In genomic region chr12:220946-221550, GRCh38 we compare ENCODE assay signal across 15 cellular contexts. TPM values are rescaled to one million over a fixed set of nuclear protein-coding genes. Genes with fewer than 3 reads are reported as not detected.
DNase-seq lines count a peak whose midpoint lies in the region; ATAC-seq and TF ChIP-seq lines count a peak whose summit lies in the region.
"Had no signal": no experiment of that assay in that cellular context is flagged by ENCODE, and none has a peak within 500 bp of the region (broad histone marks: within the 10 kb centered on the region; RNA-seq: fewer than 3 reads in every experiment).

No MANE protein-coding gene starts in this region.

- H3K4me1 Mint-ChIP-seq in CD8-positive, alpha-beta T cell (ENCODE audit: low read depth), result peaks cover 6% of the 10 kb centered on the region
- H3K4me1 Mint-ChIP-seq in neural progenitor cell (peaks cover 7% of the 10 kb centered on the region), HFFc6 (ENCODE audit: low read depth) (no peaks in the 10 kb centered on the region)
- peaks cover 11% of the 10 kb centered on the region for H3K4me1 Mint-ChIP-seq in stimulated activated effector memory CD8-positive, alpha-beta T cell treated with anti-CD3 and anti-CD28 coated beads, Interleukin-12 subunit alpha, Interleukin-12 subunit beta, amount 100 ng/mL, for 72 hours

- H3K27ac Mint-ChIP-seq in CD8-positive, alpha-beta T cell, result peak overlapping the region; percentile 55
- H3K27ac Mint-ChIP-seq in neural progenitor cell, result peak overlapping the region; percentile 69
- peak overlapping the region; percentile 43 for H3K27ac Mint-ChIP-seq in stimulated activated effector memory CD8-positive, alpha-beta T cell treated with anti-CD3 and anti-CD28 coated beads, Interleukin-12 subunit alpha, Interleukin-12 subunit beta, amount 100 ng/mL, for 72 hours
- no peak overlapping the region for H3K27ac Mint-ChIP-seq in HFFc6
- H3K27ac Mint-ChIP-seq: CD4-positive, alpha-beta T cell had no signal

- no peak overlapping the region for H3K4me3 Mint-ChIP-seq in CD8-positive, alpha-beta T cell
- H3K4me3 Mint-ChIP-seq in neural progenitor cell (no peak overlapping the region), HFFc6 (no peak overlapping the region)
- H3K4me3 Mint-ChIP-seq in stimulated activated effector memory CD8-positive, alpha-beta T cell treated with anti-CD3 and anti-CD28 coated beads, Interleukin-12 subunit alpha, Interleukin-12 subunit beta, amount 100 ng/mL, for 72 hours, result no peak overlapping the region
- H3K4me3 Mint-ChIP-seq: CD4-positive, alpha-beta T cell had no signal

- H3K27me3 ChIP-seq in CD8-positive, alpha-beta T cell (ENCODE audit: insufficient read depth, low read length), result no peaks in the 10 kb centered on the region
- H3K27me3 ChIP-seq in Loucy (ENCODE audit: insufficient read depth, low read length, poor library complexity, severe bottlenecking), result no peaks in the 10 kb centered on the region
- H3K27me3 ChIP-seq in neural progenitor cell, result no peaks in the 10 kb centered on the region
- H3K27me3 ChIP-seq: BLaER1 treated with 17β-estradiol and CSF1 and Interleukin-3, amounts not matched to agents 10 nM and 100 nM had no signal

- H3K9ac ChIP-seq in Loucy (ENCODE audit: low read depth, low read length, poor library complexity, severe bottlenecking) (peak overlapping the region; percentile 53), neural progenitor cell (no peak overlapping the region)
- H3K9ac ChIP-seq: BLaER1 treated with 17β-estradiol and CSF1 and Interleukin-3, amounts not matched to agents 10 nM and 100 nM had no signal

- TF ChIP-seq CTCF in CD8-positive, alpha-beta T cell (IDR thresholded peaks at IDR 0.05), result no peak
- TF ChIP-seq CTCF in Loucy (conservative IDR thresholded peaks at IDR 0.05; ENCODE audit: low read length) (no peak), neural progenitor cell (IDR thresholded peaks at IDR 0.05) (no peak), HFFc6 (IDR thresholded peaks at IDR 0.05) (no peak)

- H3K36me3 Mint-ChIP-seq in CD8-positive, alpha-beta T cell, result no peaks in the 10 kb centered on the region
- H3K36me3 Mint-ChIP-seq in neural progenitor cell (no peaks in the 10 kb centered on the region), HFFc6 (ENCODE audit: low read depth) (no peaks in the 10 kb centered on the region)
- H3K36me3 Mint-ChIP-seq in stimulated activated effector memory CD8-positive, alpha-beta T cell treated with anti-CD3 and anti-CD28 coated beads, Interleukin-12 subunit alpha, Interleukin-12 subunit beta, amount 100 ng/mL, for 72 hours, result no peaks in the 10 kb centered on the region

- H3F3A ChIP-seq in Loucy (ENCODE audit: low read depth) (no peaks in the 10 kb centered on the region), neural progenitor cell (ENCODE audit: low read depth) (no peaks in the 10 kb centered on the region)

- no peak for DNase-seq in CD8-positive, alpha-beta T cell
- DNase-seq in neural progenitor cell (ENCODE audit: low spot score), result no peak
- no peak for DNase-seq in stimulated activated effector memory CD8-positive, alpha-beta T cell treated with anti-CD3 and anti-CD28 coated beads, Interleukin-12 subunit alpha, Interleukin-12 subunit beta, amount 100 ng/mL, for 72 hours (ENCODE audit: low spot score in 2 of 2)
- no peak for DNase-seq in activated T-cell treated with anti-CD3 and anti-CD28 coated beads, Interleukin-2, amount 50 U/mL, for 48 hours
- no peak for DNase-seq in HFFc6
- DNase-seq: ACHN; CD4-positive, alpha-beta T cell; DND-41; GDM1; HCEC 1CT; KBM-7 had no signal

- H3K9me2 ChIP-seq in Loucy (replicated peaks; ENCODE audit: low read depth, low read length), result no peaks in the 10 kb centered on the region

- no peak overlapping the region for H3K4me3 ChIP-seq in CD8-positive, alpha-beta T cell (ENCODE audit: low read depth, low read length)
- H3K4me3 ChIP-seq in Loucy (ENCODE audit: low read length, poor library complexity, severe bottlenecking) (no peak overlapping the region), neural progenitor cell (no peak overlapping the region)
- H3K4me3 ChIP-seq: BLaER1 treated with 17β-estradiol and CSF1 and Interleukin-3, amounts not matched to agents 10 nM and 100 nM had no signal

- H4K20me1 ChIP-seq in Loucy (ENCODE audit: insufficient read depth, low read length, poor library complexity, severe bottlenecking) (no peaks in the 10 kb centered on the region), neural progenitor cell (ENCODE audit: low read depth) (no peaks in the 10 kb centered on the region)
- H4K20me1 ChIP-seq: BLaER1 treated with 17β-estradiol and CSF1 and Interleukin-3, amounts not matched to agents 10 nM and 100 nM had no signal

- no peak overlapping the region for H3K27ac ChIP-seq in CD8-positive, alpha-beta T cell (ENCODE audit: low read depth, low read length)
- no peak overlapping the region for H3K27ac ChIP-seq in neural progenitor cell
- H3K27ac ChIP-seq: BLaER1 treated with 17β-estradiol and CSF1 and Interleukin-3, amounts not matched to agents 10 nM and 100 nM had no signal

- no peaks in the 10 kb centered on the region for H3K9me3 Mint-ChIP-seq in CD8-positive, alpha-beta T cell
- H3K9me3 Mint-ChIP-seq in neural progenitor cell, result no peaks in the 10 kb centered on the region
- no peaks in the 10 kb centered on the region for H3K9me3 Mint-ChIP-seq in stimulated activated effector memory CD8-positive, alpha-beta T cell treated with anti-CD3 and anti-CD28 coated beads, Interleukin-12 subunit alpha, Interleukin-12 subunit beta, amount 100 ng/mL, for 72 hours
- no peaks in the 10 kb centered on the region for H3K9me3 Mint-ChIP-seq in HFFc6
- H3K9me3 Mint-ChIP-seq: CD4-positive, alpha-beta T cell had no signal

- H3K4me1 ChIP-seq in CD8-positive, alpha-beta T cell (ENCODE audit: insufficient read depth, low read length), result no peaks in the 10 kb centered on the region
- H3K4me1 ChIP-seq in Loucy (ENCODE audit: insufficient read depth, low read length, poor library complexity, severe bottlenecking) (peaks cover 53% of the 10 kb centered on the region), neural progenitor cell (peaks cover 7% of the 10 kb centered on the region)

- CTCF ChIA-PET in CD8-positive, alpha-beta T cell (lab: Charles Lee), result no interaction called here

- no peak for ATAC-seq in CD8-positive, alpha-beta T cell
- no peak for ATAC-seq in stimulated activated effector memory CD8-positive, alpha-beta T cell treated with anti-CD3 and anti-CD28 coated beads, Interleukin-12 subunit alpha, Interleukin-12 subunit beta, amount 100 ng/mL, for 72 hours
- no peak for ATAC-seq in HG03432 (IDR thresholded peaks at IDR 0.05; ENCODE audit: unreplicated experiment)

- no peaks in the 10 kb centered on the region for H3K9me3 ChIP-seq in CD8-positive, alpha-beta T cell (ENCODE audit: low read length)
- H3K9me3 ChIP-seq in Loucy (ENCODE audit: insufficient read depth, low read depth, low read length) (no peaks in the 10 kb centered on the region), neural progenitor cell (ENCODE audit: low read depth) (no peaks in the 10 kb centered on the region)
- H3K9me3 ChIP-seq: BLaER1 treated with 17β-estradiol and CSF1 and Interleukin-3, amounts not matched to agents 10 nM and 100 nM had no signal

- H3K36me3 ChIP-seq in CD8-positive, alpha-beta T cell (ENCODE audit: insufficient read depth, low read length), result no peaks in the 10 kb centered on the region
- no peaks in the 10 kb centered on the region for H3K36me3 ChIP-seq in Loucy (ENCODE audit: insufficient read depth, low read length)
- H3K36me3 ChIP-seq in neural progenitor cell, result no peaks in the 10 kb centered on the region
- H3K36me3 ChIP-seq: BLaER1 treated with 17β-estradiol and CSF1 and Interleukin-3, amounts not matched to agents 10 nM and 100 nM had no signal

- H3K79me2 ChIP-seq in Loucy (ENCODE audit: insufficient read depth, low read length), result no peaks in the 10 kb centered on the region
- no peaks in the 10 kb centered on the region for H3K79me2 ChIP-seq in neural progenitor cell (ENCODE audit: low read depth)

- H2AFZ ChIP-seq in Loucy (ENCODE audit: low read length) (no peak overlapping the region), neural progenitor cell (replicated peaks) (no peak overlapping the region)

- H3K27me3 Mint-ChIP-seq in CD8-positive, alpha-beta T cell (ENCODE audit: low read depth), result peaks cover 2% of the 10 kb centered on the region
- H3K27me3 Mint-ChIP-seq in neural progenitor cell (ENCODE audit: insufficient read depth, low read depth) (peaks cover 33% of the 10 kb centered on the region), HFFc6 (ENCODE audit: insufficient read depth) (peaks cover 51% of the 10 kb centered on the region)

- POLR2A ChIA-PET in CD8-positive, alpha-beta T cell (lab: Charles Lee), result no interaction called here

- intact Hi-C loops in CD8-positive, alpha-beta T cell (cut with DNase I, micrococcal nuclease), result no loop called here

- H3K4me2 ChIP-seq in Loucy (ENCODE audit: low read depth, low read length, poor library complexity, severe bottlenecking) (no peak overlapping the region), neural progenitor cell (no peak overlapping the region)

RNA-seq across cellular contexts. Expression of gene SLC6A12, which starts 7.1 kb away (rescaled TPM):
- not detected for total RNA-seq in CD8-positive, alpha-beta T cell
- total RNA-seq in neural progenitor cell (ENCODE audit: low replicate concordance), result 0.12 TPM in 1 of 2 replicates, not detected in the other
- not detected for total RNA-seq in HFFc6 (2021; fragmentation: NEBNext Ultra II Directional; extraction: Animal tissue kit (Norgen Biotek cat#: 25700))
- total RNA-seq: CD4-positive, alpha-beta T cell had no signal

RNA-seq across cellular contexts. Expression of gene SLC6A13, which starts 41.6 kb away (rescaled TPM):
- not detected for total RNA-seq in CD8-positive, alpha-beta T cell
- 0.31 TPM in 1 of 2 replicates, not detected in the other for total RNA-seq in neural progenitor cell (ENCODE audit: low replicate concordance)
- not detected for total RNA-seq in HFFc6 (2021; fragmentation: NEBNext Ultra II Directional; extraction: Animal tissue kit (Norgen Biotek cat#: 25700))
- total RNA-seq: A172 had no signal
